Comparison of ENCODE assay signal across 10 cellular contexts in the genomic region with DNA sequence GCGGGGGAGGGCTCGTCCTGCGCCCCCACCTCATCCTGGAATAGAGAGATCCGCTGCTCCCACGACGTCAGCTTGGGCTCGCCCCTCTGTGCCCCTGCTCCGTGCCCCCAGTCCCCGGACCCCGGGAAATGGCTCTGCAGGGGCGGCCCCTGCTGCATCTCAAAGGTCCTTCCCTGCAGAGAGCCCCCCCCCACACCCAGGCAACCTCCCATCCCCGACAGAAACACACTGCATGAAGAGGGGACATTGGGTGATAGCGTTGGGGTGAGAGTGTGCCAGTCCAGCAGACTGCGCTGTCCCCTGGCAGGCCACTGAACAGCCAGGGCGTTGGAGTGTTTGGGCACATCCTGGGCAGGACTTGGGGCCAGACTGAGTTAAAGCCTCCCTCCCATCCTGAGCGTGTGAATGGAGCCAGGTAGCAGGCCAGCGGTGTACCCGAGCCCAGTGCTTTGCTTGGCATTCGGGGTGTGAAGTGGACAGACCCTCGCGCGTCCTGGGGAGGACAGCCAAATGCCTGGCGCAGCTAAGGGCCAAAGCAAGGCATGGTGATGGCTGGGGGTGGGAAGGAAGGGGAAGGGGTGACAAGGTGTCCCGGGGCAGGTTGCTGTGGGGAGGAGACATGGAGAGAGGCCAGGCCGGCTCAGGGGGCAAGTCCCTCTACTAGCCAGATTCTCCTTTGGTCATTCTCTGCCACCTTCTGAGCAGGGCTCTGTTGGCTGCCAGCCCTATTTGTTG. TPM values are rescaled to one million over a fixed set of nuclear protein-coding genes. Genes with fewer than 3 reads are reported as not detected.
DNase-seq lines count a peak whose midpoint lies in the region; ATAC-seq, FAIRE-seq and TF ChIP-seq lines count a peak whose summit lies in the region.
"Had no signal": no experiment of that assay in that cellular context is flagged by ENCODE, and none has a peak within 500 bp of the region (broad histone marks: within the 10 kb centered on the region; RNA-seq: fewer than 3 reads in every experiment).

No MANE protein-coding gene starts in this region.

- ATAC-seq in CD8-positive, alpha-beta T cell: no peak
- peak; percentile 5 to 41 (median 16) for ATAC-seq in pancreas
- no peak for ATAC-seq in GM18873 (IDR thresholded peaks at IDR 0.05; ENCODE audit: low FRiP score, unreplicated experiment)

- peak overlapping the region; percentile 77 for H3K27ac Mint-ChIP-seq in CD8-positive, alpha-beta T cell

- POLR2A ChIA-PET in CD8-positive, alpha-beta T cell (lab: Charles Lee): interaction anchor here (1.3 kb wide), 1 partner anchor 16 kb away, joined by 3 read pairs; no protein-coding TSS in a partner anchor

- intact Hi-C loops in CD8-positive, alpha-beta T cell (cut with DNase I, micrococcal nuclease): loop anchor here in 1 of 2 experiments (5.0 kb wide), 1 partner anchor 345 kb away; no protein-coding TSS in a partner anchor
- intact Hi-C loops in pancreas (cut with DNase I): no loop called here

- H3K36me3 ChIP-seq in CD8-positive, alpha-beta T cell (ENCODE audit: insufficient read depth, low read length): no peaks in the 10 kb centered on the region
- no peaks in the 10 kb centered on the region for H3K36me3 ChIP-seq in SJCRH30
- H3K36me3 ChIP-seq in pancreas: no peaks in the 10 kb centered on the region

- no peak for FAIRE-seq in pancreas (lab: Jason Lieb, UNC)
- FAIRE-seq: TTC549 had no signal

- H3K4me1 ChIP-seq in CD8-positive, alpha-beta T cell (ENCODE audit: insufficient read depth, low read length): peaks cover 13% of the 10 kb centered on the region
- H3K4me1 ChIP-seq in SJCRH30: no peaks in the 10 kb centered on the region; the same call in 1 of the 2 replicates
- H3K4me1 ChIP-seq in pancreas: no peaks in the 10 kb centered on the region

- peak overlapping the region; percentile 46 for H3K4me3 ChIP-seq in CD8-positive, alpha-beta T cell (ENCODE audit: low read depth, low read length)
- H3K4me3 ChIP-seq in SJCRH30 (peak overlapping the region; percentile 73), fibroblast of mammary gland (ENCODE audit: control insufficient read depth, low read depth, low read length) (peak overlapping the region; percentile 38), pancreas (peak overlapping the region; percentile 57 to 84 (median 76))

- no peaks in the 10 kb centered on the region for H3K27me3 ChIP-seq in CD8-positive, alpha-beta T cell (ENCODE audit: insufficient read depth, low read length)
- H3K27me3 ChIP-seq in SJCRH30 (no peaks in the 10 kb centered on the region), pancreas (no peaks in the 10 kb centered on the region)

- WGBS in pancreas, 2 donors: 38 to 39% methylated on average over 24 to 25 of the region's 25 CpGs

- TF ChIP-seq CTCF in CD8-positive, alpha-beta T cell (IDR thresholded peaks at IDR 0.05): no peak
- TF ChIP-seq CTCF in fibroblast of mammary gland (conservative IDR thresholded peaks at IDR 0.05; ENCODE audit: control insufficient read depth, insufficient read depth, low read depth, low read length) (no peak), pancreas (IDR thresholded peaks at IDR 0.05) (no peak)

- H3K4me3 Mint-ChIP-seq in CD8-positive, alpha-beta T cell: peak overlapping the region; percentile 75

- H3K9me3 ChIP-seq in CD8-positive, alpha-beta T cell (ENCODE audit: low read length): no peaks in the 10 kb centered on the region
- H3K9me3 ChIP-seq in SJCRH30 (replicated peaks) (no peaks in the 10 kb centered on the region), pancreas (no peaks in the 10 kb centered on the region)

- H3K27me3 Mint-ChIP-seq in CD8-positive, alpha-beta T cell (ENCODE audit: low read depth): no peaks in the 10 kb centered on the region

- no peaks in the 10 kb centered on the region for H3K36me3 Mint-ChIP-seq in CD8-positive, alpha-beta T cell

- no peak for DNase-seq in CD8-positive, alpha-beta T cell
- DNase-seq in SJCRH30 (no peak), fibroblast of mammary gland (ENCODE audit: low read depth) (no peak), pancreas (peak in 4 of 6 donors; percentile 20 to 77 (median 32)), CD1c-positive myeloid dendritic cell (ENCODE audit: extremely low spot score) (no peak), D341Med (ENCODE audit: low spot score) (no peak), inferior parietal cortex (ENCODE audit: extremely low spot score) (no peak)

- no peaks in the 10 kb centered on the region for H3K9me3 Mint-ChIP-seq in CD8-positive, alpha-beta T cell

- peaks cover 9% of the 10 kb centered on the region for H3K4me1 Mint-ChIP-seq in CD8-positive, alpha-beta T cell (ENCODE audit: low read depth)

- no peak overlapping the region for H3K27ac ChIP-seq in CD8-positive, alpha-beta T cell (ENCODE audit: low read depth, low read length)
- H3K27ac ChIP-seq in SJCRH30 (no peak overlapping the region), pancreas (no peak overlapping the region)

- CTCF ChIA-PET in CD8-positive, alpha-beta T cell (lab: Charles Lee): interaction anchor here (1.4 to 4.6 kb wide), 3 partner anchors 10 to 246 kb away, joined by 3 to 22 read pairs (median 6); no protein-coding TSS in a partner anchor

RNA-seq across cellular contexts. Expression of a gene that starts 0.6 kb away (rescaled TPM):
- 10 to 100 TPM; 13.4 to 17.0 TPM for total RNA-seq in CD8-positive, alpha-beta T cell
- total RNA-seq in SJCRH30 (2014; rRNA removed; shearing (Covaris generic)): 9.4 and 10.8 TPM in 2 replicates
- 1 to 10 TPM; 3.8 to 9.5 (median 6.9) TPM for total RNA-seq in pancreas
- polyA plus RNA-seq in pancreas: 10 to 100 TPM in 1 of 2 donors, 1 to 10 TPM in 1; 5.4 to 15.5 TPM

RNA-seq across cellular contexts. Expression of a gene that starts 13.7 kb away (rescaled TPM):
- total RNA-seq in CD8-positive, alpha-beta T cell: not detected
- not detected in 2 replicates for total RNA-seq in SJCRH30 (2014; rRNA removed; shearing (Covaris generic))
- total RNA-seq in pancreas: not detected
- under 1 TPM in 1 of 2 donors, not detected in 1; 0.28 TPM for polyA plus RNA-seq in pancreas
- total RNA-seq: renal cortical epithelial cell had no signal

RNA-seq across cellular contexts. Expression of a gene that starts 43.8 kb away (rescaled TPM):
- total RNA-seq in CD8-positive, alpha-beta T cell: not detected
- total RNA-seq in SJCRH30 (2014; rRNA removed; shearing (Covaris generic)): not detected in 2 replicates
- total RNA-seq in pancreas: 1 to 10 TPM in 1 of 6 donors, under 1 TPM in 1, not detected in 4; 0.69 to 2.8 TPM
- 1 to 10 TPM; 5.1 to 5.2 TPM for polyA plus RNA-seq in pancreas
- total RNA-seq: renal cortical epithelial cell had no signal

Comparison
In these comparisons a context has a peak if more than half of its experiments do, and no peak if none do; other contexts are left out.
1. ATAC-seq: peak in pancreas (4 of 4); none in CD8-positive, alpha-beta T cell (single experiment) and GM18873 (single experiment).
2. DNase-seq: peak in pancreas (4 of 6); none in CD8-positive, alpha-beta T cell (0 of 7), SJCRH30 (0 of 2), fibroblast of mammary gland (single experiment), CD1c-positive myeloid dendritic cell (single experiment), D341Med (single experiment) and inferior parietal cortex (single experiment).
3. Peak in every context shown above with its lines, with median percentiles within 50 percentile points of each other: H3K4me3 ChIP-seq.